ENCODE assay signal across 10 cellular contexts in genomic region chr17:27572665-27573064, GRCh38. TPM values are rescaled to one million over a fixed set of nuclear protein-coding genes. Genes with fewer than 3 reads are reported as not detected.
DNase-seq lines count a peak whose midpoint lies in the region; ATAC-seq, FAIRE-seq and TF ChIP-seq lines count a peak whose summit lies in the region.
"Had no signal": no experiment of that assay in that cellular context is flagged by ENCODE, and none has a peak within 500 bp of the region (broad histone marks: within the 10 kb centered on the region; RNA-seq: fewer than 3 reads in every experiment).

No MANE protein-coding gene starts in this region.

- peak overlapping the region; percentile 62 for H3K27ac Mint-ChIP-seq in activated CD8-positive, alpha-beta T cell treated with anti-CD3 and anti-CD28 coated beads, Interleukin-2, amount 10 ng/mL, durations not matched to agents 7 days and 5 days

- FAIRE-seq in HTR-8/SVneo (lab: Jason Lieb, UNC): peak; percentile 28
- FAIRE-seq: pancreas had no signal

- H3K27ac ChIP-seq in foreskin keratinocyte: no peak overlapping the region
- H3K27ac ChIP-seq: esophagus squamous epithelium had no signal

- TF ChIP-seq CTCF in foreskin keratinocyte (conservative IDR thresholded peaks at IDR 0.05): no peak

- no peaks in the 10 kb centered on the region for H3K27me3 ChIP-seq in foreskin keratinocyte
- H3K27me3 ChIP-seq: esophagus squamous epithelium, pancreas had no signal

- H3K9me3 Mint-ChIP-seq in activated CD8-positive, alpha-beta T cell treated with anti-CD3 and anti-CD28 coated beads, Interleukin-2, amount 10 ng/mL, durations not matched to agents 7 days and 5 days (ENCODE audit: insufficient read depth): no peaks in the 10 kb centered on the region

- H3K4me1 Mint-ChIP-seq in activated CD8-positive, alpha-beta T cell treated with anti-CD3 and anti-CD28 coated beads, Interleukin-2, amount 10 ng/mL, durations not matched to agents 7 days and 5 days (ENCODE audit: low read depth): peaks cover 79% of the 10 kb centered on the region

- no peak overlapping the region for H3K4me3 Mint-ChIP-seq in activated CD8-positive, alpha-beta T cell treated with anti-CD3 and anti-CD28 coated beads, Interleukin-2, amount 10 ng/mL, durations not matched to agents 7 days and 5 days

- POLR2A ChIA-PET in activated CD8-positive, alpha-beta T cell treated with anti-CD3 and anti-CD28 coated beads, Interleukin-2, amount 10 ng/mL, durations not matched to agents 7 days and 5 days (lab: Charles Lee): no interaction called here

- ATAC-seq in activated CD8-positive, alpha-beta T cell treated with anti-CD3 and anti-CD28 coated beads, Interleukin-2, amount 10 ng/mL, durations not matched to agents 7 days and 5 days: no peak
- ATAC-seq in foreskin keratinocyte (peak; percentile 15), GM19455 (IDR thresholded peaks at IDR 0.05; ENCODE audit: unreplicated experiment) (no peak)
- ATAC-seq: pancreas had no signal

- no peaks in the 10 kb centered on the region for H3K27me3 Mint-ChIP-seq in activated CD8-positive, alpha-beta T cell treated with anti-CD3 and anti-CD28 coated beads, Interleukin-2, amount 10 ng/mL, durations not matched to agents 7 days and 5 days (ENCODE audit: low read depth)

- CTCF ChIA-PET in activated CD8-positive, alpha-beta T cell treated with anti-CD3 and anti-CD28 coated beads, Interleukin-2, amount 10 ng/mL, durations not matched to agents 7 days and 5 days (lab: Charles Lee): interaction anchor here (1.0 to 4.0 kb wide), 5 partner anchors 7 to 29 kb away, joined by 3 to 26 read pairs (median 4); no protein-coding TSS in a partner anchor

- peaks cover 19% of the 10 kb centered on the region for H3K36me3 Mint-ChIP-seq in activated CD8-positive, alpha-beta T cell treated with anti-CD3 and anti-CD28 coated beads, Interleukin-2, amount 10 ng/mL, durations not matched to agents 7 days and 5 days (ENCODE audit: low read depth)

- DNase-seq in HTR-8/SVneo (ENCODE audit: insufficient read length, low spot score) (no peak), foreskin keratinocyte (no peak), NCI-H146 treated with DMSO at 0.1 percent for 48 hours (lab: John Stamatoyannopoulos, UW; ENCODE audit: unreplicated experiment) (no peak), OCI-M2 (lab: John Stamatoyannopoulos, UW; ENCODE audit: unreplicated experiment) (no peak)
- DNase-seq in activated CD8-positive, alpha-beta T cell treated with anti-CD3 and anti-CD28 coated beads, Interleukin-2, amount 10 ng/mL, durations not matched to agents 7 days and 5 days: peak; percentile 40
- peak; percentile 25 for DNase-seq in stimulated activated CD8-positive, alpha-beta memory T cell treated with anti-CD3 and anti-CD28 coated beads, Interleukin-12 subunit alpha, Interleukin-12 subunit beta, amount 100 ng/mL, for 4 hours (ENCODE audit: low read depth)
- DNase-seq: DMS53, esophagus squamous epithelium, pancreas had no signal

- no peaks in the 10 kb centered on the region for H3K4me1 ChIP-seq in foreskin keratinocyte

RNA-seq across cellular contexts. Expression of gene LGALS9, which starts 58.3 kb away (rescaled TPM):
- total RNA-seq in activated CD8-positive, alpha-beta T cell treated with anti-CD3 and anti-CD28 coated beads, Interleukin-2, amount 10 ng/mL, durations not matched to agents 7 days and 5 days: 100 to 1,000 TPM; 160 to 173 TPM
- total RNA-seq in foreskin keratinocyte: 0.82 and 1.1 TPM in 2 replicates
- 1.7 and 1.9 TPM in 2 replicates for polyA plus RNA-seq in foreskin keratinocyte

Comparison
In these comparisons a context has a peak if more than half of its experiments do, and no peak if none do; other contexts are left out.
1. DNase-seq: peak in activated CD8-positive, alpha-beta T cell treated with anti-CD3 and anti-CD28 coated beads, Interleukin-2, amount 10 ng/mL, durations not matched to agents 7 days and 5 days (single experiment) and stimulated activated CD8-positive, alpha-beta memory T cell treated with anti-CD3 and anti-CD28 coated beads, Interleukin-12 subunit alpha, Interleukin-12 subunit beta, amount 100 ng/mL, for 4 hours (single experiment); none in HTR-8/SVneo (single experiment), foreskin keratinocyte (0 of 2), NCI-H146 treated with DMSO at 0.1 percent for 48 hours (single experiment) and OCI-M2 (single experiment).
2. RNA of gene LGALS9, which starts 58.3 kb away (total RNA-seq): 160 to 173 TPM in activated CD8-positive, alpha-beta T cell treated with anti-CD3 and anti-CD28 coated beads, Interleukin-2, amount 10 ng/mL, durations not matched to agents 7 days and 5 days; 0.82 to 1.1 TPM in foreskin keratinocyte; every median in the first group is over 10 times any median in the second.